In the genomic region with DNA sequence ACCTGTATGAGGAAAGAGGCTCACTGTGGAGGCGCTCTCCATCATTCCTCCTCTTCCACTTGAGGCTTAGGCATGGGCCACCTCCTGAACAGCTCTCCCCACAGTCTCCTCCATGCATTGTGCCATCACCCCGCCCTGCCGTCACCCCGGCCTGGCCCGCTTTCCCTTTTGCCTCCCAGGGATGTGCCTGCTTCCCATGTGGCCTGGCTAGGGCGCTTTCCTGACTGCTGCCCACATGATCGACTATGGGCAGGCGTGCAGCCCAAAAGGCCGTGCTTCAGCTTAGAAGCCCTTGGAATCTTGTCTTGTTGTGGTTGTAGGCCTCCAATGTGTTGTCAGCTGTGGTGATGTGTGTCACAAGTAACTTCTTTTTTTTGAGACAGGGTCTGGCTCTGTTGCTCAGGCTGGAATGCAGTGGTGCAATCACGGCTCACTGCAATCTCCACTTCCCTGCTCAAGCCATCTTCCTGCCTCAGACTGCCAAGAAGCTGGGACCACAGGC, we compare ENCODE assay signal across 12 cellular contexts. TPM values are rescaled to one million over a fixed set of nuclear protein-coding genes. Genes with fewer than 3 reads are reported as not detected.
DNase-seq lines count a peak whose midpoint lies in the region; ATAC-seq, FAIRE-seq and TF ChIP-seq lines count a peak whose summit lies in the region.
"Had no signal": no experiment of that assay in that cellular context is flagged by ENCODE, and none has a peak within 500 bp of the region (broad histone marks: within the 10 kb centered on the region; RNA-seq: fewer than 3 reads in every experiment).

No MANE protein-coding gene starts in this region.

- no peak overlapping the region for H3K4me3 ChIP-seq in small intestine (ENCODE audit: low read depth in 1 of 2, low read length in 2 of 2)
- H3K4me3 ChIP-seq: SJCRH30, thoracic aorta had no signal

- POLR2A ChIA-PET in WTC11 (lab: Charles Lee): no interaction called here

- TF ChIP-seq CTCF in WTC11 (IDR thresholded peaks at IDR 0.05) (no peak), glutamatergic neuron (IDR thresholded peaks at IDR 0.05; ENCODE audit: partially characterized antibody, unreplicated experiment) (no peak)

- peak overlapping the region; percentile 91 for H3K4me3 Mint-ChIP-seq in WTC11
- peak overlapping the region; percentile 89 for H3K4me3 Mint-ChIP-seq in glutamatergic neuron (ENCODE audit: unreplicated experiment)

- peaks cover 2 to 10% of the 10 kb centered on the region in 2 donors for H3K36me3 ChIP-seq in small intestine (ENCODE audit: control insufficient read depth in 2 of 2, insufficient read depth in 2 of 2, low read length in 2 of 2)
- H3K36me3 ChIP-seq: SJCRH30, thoracic aorta had no signal

- H3K36me3 Mint-ChIP-seq in WTC11 (peaks cover 27% of the 10 kb centered on the region), glutamatergic neuron (ENCODE audit: unreplicated experiment) (no peaks in the 10 kb centered on the region)

- H3K4me1 Mint-ChIP-seq in WTC11 (peaks cover 64% of the 10 kb centered on the region), glutamatergic neuron (ENCODE audit: low read depth, unreplicated experiment) (peaks cover 3% of the 10 kb centered on the region)

- H3K27ac ChIP-seq in small intestine (ENCODE audit: low read depth in 1 of 2, low read length in 1 of 2): peak overlapping the region; percentile 25 to 93
- H3K27ac ChIP-seq: SJCRH30, thoracic aorta had no signal

- 88 to 96% (median 88%) methylated on average over 10 of the region's 10 CpGs for WGBS in small intestine, 3 donors

- H3K9me3 Mint-ChIP-seq in WTC11: no peaks in the 10 kb centered on the region
- H3K9me3 Mint-ChIP-seq in glutamatergic neuron (ENCODE audit: unreplicated experiment): no peaks in the 10 kb centered on the region

- CTCF ChIA-PET in WTC11 (lab: Charles Lee): interaction anchor here (0.6 to 1.5 kb wide), 2 partner anchors 9 to 10 kb away, joined by 5 read pairs; no protein-coding TSS in a partner anchor

- no peak for FAIRE-seq in small intestine (lab: Jason Lieb, UNC)

- no peaks in the 10 kb centered on the region for H3K27me3 ChIP-seq in small intestine (ENCODE audit: control insufficient read depth in 2 of 2, insufficient read depth in 2 of 2, low read length in 2 of 2)
- H3K27me3 ChIP-seq: SJCRH30 had no signal

- no peak for ATAC-seq in WTC11
- no peak for ATAC-seq in HG02840 (IDR thresholded peaks at IDR 0.05; ENCODE audit: low FRiP score, unreplicated experiment)

- H3K27me3 Mint-ChIP-seq in WTC11 (ENCODE audit: low read depth) (peaks cover 14% of the 10 kb centered on the region), glutamatergic neuron (ENCODE audit: unreplicated experiment) (peaks cover 7% of the 10 kb centered on the region)

- peaks cover 8 to 13% of the 10 kb centered on the region in 2 donors for H3K4me1 ChIP-seq in small intestine (ENCODE audit: control insufficient read depth in 2 of 2, insufficient read depth in 1 of 2, low read depth in 1 of 2, low read length in 1 of 2)

- H3K9me3 ChIP-seq in small intestine (ENCODE audit: control insufficient read depth, low read depth): no peaks in the 10 kb centered on the region
- H3K9me3 ChIP-seq: SJCRH30, thoracic aorta had no signal

- peak overlapping the region; percentile 25; the same call in 1 of the 2 replicates for H3K27ac Mint-ChIP-seq in WTC11
- H3K27ac Mint-ChIP-seq in glutamatergic neuron (ENCODE audit: unreplicated experiment): no peak overlapping the region

- DNase-seq in SIG-M5 treated with dmso at 0.1 percent for 504 hours (lab: John Stamatoyannopoulos, UW; ENCODE audit: unreplicated experiment) (peak; percentile 38), SIG-M5 (lab: John Stamatoyannopoulos, UW) (no peak), WTC11 (ENCODE audit: low spot score) (no peak), glutamatergic neuron (no peak), small intestine (no peak), HT-29 (ENCODE audit: low spot score) (no peak), NCI-H146 (lab: John Stamatoyannopoulos, UW) (no peak)
- DNase-seq: hypothalamus, SJCRH30 had no signal

TF ChIP-seq in WTC11, 78 proteins besides CTCF, POLR2A, EP300 and RAD21 (continues in another document):
- TF ChIP-seq ZNF281 (CRISPR knock-in tag; IDR thresholded peaks at IDR 0.05) (no peak), SOX15 (CRISPR knock-in tag; IDR thresholded peaks at IDR 0.05) (no peak), CDX4 (CRISPR knock-in tag; IDR thresholded peaks at IDR 0.05; ENCODE audit: borderline replicate concordance) (no peak), E2F4 (CRISPR knock-in tag; IDR thresholded peaks at IDR 0.05; ENCODE audit: borderline replicate concordance, low read depth) (no peak), OVOL2 (CRISPR knock-in tag; IDR thresholded peaks at IDR 0.05; ENCODE audit: borderline replicate concordance) (no peak)

RNA-seq across cellular contexts. Expression of gene ACTR3C, which starts 1.8 kb away (rescaled TPM):
- total RNA-seq in WTC11 (2021) (0.96 to 1.5 TPM (median 1.4 TPM) in 3 replicates), glutamatergic neuron (ENCODE audit: unreplicated experiment) (not detected)
- 1 to 10 TPM; 2.4 to 9.6 (median 4.0) TPM for polyA plus RNA-seq in small intestine
- total RNA-seq in HT-29 (2014; rRNA removed; shearing (Covaris generic)): 37.7 and 45.9 TPM in 2 replicates

RNA-seq across cellular contexts. Expression of gene LRRC61, which starts 2.0 kb away (rescaled TPM):
- 27.7 to 33.3 TPM (median 32.7 TPM) in 3 replicates for total RNA-seq in WTC11 (2021)
- total RNA-seq in glutamatergic neuron (ENCODE audit: unreplicated experiment): 10.2 TPM
- 10 to 100 TPM in 1 of 3 donors, 1 to 10 TPM in 2; 5.6 to 16.8 (median 7.8) TPM for polyA plus RNA-seq in small intestine
- total RNA-seq in HT-29 (2014; rRNA removed; shearing (Covaris generic)): 74.3 and 76.1 TPM in 2 replicates
- total RNA-seq: A172, SJCRH30 had no signal

RNA-seq across cellular contexts. Expression of gene RARRES2, which starts 16.3 kb away (rescaled TPM):
- 193 to 230 TPM (median 197 TPM) in 3 replicates for total RNA-seq in WTC11 (2021)
- total RNA-seq in glutamatergic neuron (ENCODE audit: unreplicated experiment): 0.86 TPM
- 100 to 1,000 TPM in 1 of 3 donors, 10 to 100 TPM in 1, 1 to 10 TPM in 1; 9.6 to 109 (median 34.9) TPM for polyA plus RNA-seq in small intestine
- total RNA-seq in HT-29 (2014; rRNA removed; shearing (Covaris generic)): 10.5 and 12.6 TPM in 2 replicates

RNA-seq across cellular contexts. Expression of gene REPIN1, which starts 43.5 kb away (rescaled TPM):
- total RNA-seq in WTC11 (2021) (105 to 130 TPM (median 112 TPM) in 3 replicates), glutamatergic neuron (ENCODE audit: unreplicated experiment) (146 TPM)
- 100 to 1,000 TPM in 1 of 3 donors, 10 to 100 TPM in 2; 46.5 to 101 (median 55.5) TPM for polyA plus RNA-seq in small intestine
- total RNA-seq in HT-29 (2014; rRNA removed; shearing (Covaris generic)): 420 and 443 TPM in 2 replicates

RNA-seq across cellular contexts. Expression of gene ZNF775, which starts 54.0 kb away (rescaled TPM):
- total RNA-seq in WTC11 (2021) (24.1 to 26.6 TPM (median 25.4 TPM) in 3 replicates), glutamatergic neuron (ENCODE audit: unreplicated experiment) (20.5 TPM)
- 1 to 10 TPM; 1.1 to 3.6 (median 1.3) TPM for polyA plus RNA-seq in small intestine
- total RNA-seq in HT-29 (2014; rRNA removed; shearing (Covaris generic)): 9.9 and 10.7 TPM in 2 replicates

Comparison
In these comparisons a context has a peak if more than half of its experiments do, and no peak if none do; other contexts are left out.
1. RNA of gene ACTR3C, which starts 1.8 kb away (total RNA-seq): 37.7 to 45.9 TPM in HT-29; 0.96 to 1.5 TPM in WTC11 and not detected in glutamatergic neuron (single experiment); every median in the first group is over 10 times any median in the second.
2. RNA of gene RARRES2, which starts 16.3 kb away (total RNA-seq): 193 to 230 TPM in WTC11; 10.5 to 12.6 TPM in HT-29 and 0.86 TPM in glutamatergic neuron (single experiment); every median in the first group is over 10 times any median in the second.